8 cellular contexts compared by ENCODE assay signal in the genomic region with DNA sequence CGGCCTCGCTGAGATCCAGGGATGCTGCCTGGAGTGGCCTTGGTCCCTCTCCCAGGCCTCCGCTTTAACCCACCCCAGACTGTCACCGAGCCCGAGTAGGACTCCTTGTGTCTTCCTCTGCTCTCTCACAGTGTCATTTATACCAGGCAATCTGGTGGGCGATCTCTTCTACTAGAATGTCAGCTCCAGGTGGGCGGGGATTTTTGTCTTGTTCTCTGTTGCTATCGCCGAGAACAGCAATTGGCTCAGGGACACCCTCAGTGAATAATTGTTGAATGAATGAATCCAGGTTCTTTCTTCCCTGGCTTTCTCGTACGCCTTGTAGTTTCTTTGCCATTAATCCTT. TPM values are rescaled to one million over a fixed set of nuclear protein-coding genes. Genes with fewer than 3 reads are reported as not detected.
DNase-seq lines count a peak whose midpoint lies in the region; ATAC-seq and TF ChIP-seq lines count a peak whose summit lies in the region.

No MANE protein-coding gene starts in this region.

- peak overlapping the region; percentile 88 for H3K9ac ChIP-seq in HUES6 (ENCODE audit: low read length)

- POLR2A ChIA-PET in A673 (lab: Charles Lee; ENCODE audit: low non-redundant PET), result no interaction called here

- intact Hi-C loops in A673 (cut with micrococcal nuclease; ENCODE audit: unreplicated experiment), result no loop called here

- H3K36me3 ChIP-seq in A673 (ENCODE audit: insufficient read depth, low read length, poor library complexity, severe bottlenecking) (peaks cover 42% of the 10 kb centered on the region), HUES6 (ENCODE audit: control insufficient read depth, insufficient read depth, low read length) (peaks cover 43% of the 10 kb centered on the region)

- H3K27ac ChIP-seq in A673 (ENCODE audit: low read depth, low read length, poor library complexity, severe bottlenecking) (peak overlapping the region; percentile 89), HUES6 (ENCODE audit: low read depth, low read length) (peak overlapping the region; percentile 73; the same call in 1 of the 2 replicates)

- no peak for ATAC-seq in GM21717 (IDR thresholded peaks at IDR 0.05; ENCODE audit: unreplicated experiment)

- H3K4me3 ChIP-seq in A673 (ENCODE audit: low read depth, low read length, poor library complexity, severe bottlenecking), result peak overlapping the region; percentile 70
- peak overlapping the region; percentile 98 for H3K4me3 ChIP-seq in HUES6 (ENCODE audit: low read depth, low read length)
- H3K4me3 ChIP-seq in iPS-18c (ENCODE audit: insufficient read depth, low read depth, low read length), result peak overlapping the region; percentile 94

- CTCF ChIA-PET in A673 (lab: Charles Lee), result interaction anchor here (0.6 to 2.4 kb wide), 2 partner anchors 56 to 133 kb away, joined by 4 to 7 read pairs; no protein-coding TSS in a partner anchor

- H3K27me3 ChIP-seq in A673 (replicated peaks; ENCODE audit: insufficient read depth, low read depth, low read length, poor library complexity), result no peaks in the 10 kb centered on the region
- no peaks in the 10 kb centered on the region for H3K27me3 ChIP-seq in HUES6 (ENCODE audit: control insufficient read depth, insufficient read depth, low read length)

- H3K9me3 ChIP-seq in A673 (ENCODE audit: low read depth, low read length, poor library complexity, severe bottlenecking) (no peaks in the 10 kb centered on the region), HUES6 (ENCODE audit: control insufficient read depth, insufficient read depth, low read depth, low read length) (no peaks in the 10 kb centered on the region), iPS-18c (ENCODE audit: control insufficient read depth, insufficient read depth, low read length) (no peaks in the 10 kb centered on the region)

- TF ChIP-seq CTCF in A673 (conservative IDR thresholded peaks at IDR 0.05; ENCODE audit: low read depth, low read length), result no peak

- H3K4me1 ChIP-seq in A673 (ENCODE audit: insufficient read depth, low read length, poor library complexity, severe bottlenecking) (peaks cover 8% of the 10 kb centered on the region), HUES6 (ENCODE audit: control insufficient read depth, insufficient read depth, low read length) (peaks cover 11% of the 10 kb centered on the region)

- DNase-seq in A673 (ENCODE audit: low spot score) (peak; percentile 28), T1000 (lab: John Stamatoyannopoulos, UW) (no peak), NCI-H345 treated with DMSO at 0.1 percent for 48 hours (lab: John Stamatoyannopoulos, UW; ENCODE audit: unreplicated experiment) (no peak)
- DNase-seq in activated naive CD4-positive, alpha-beta T cell treated with anti-CD3 and anti-CD28 coated beads, Interleukin-2, amount 50 U/mL, for 16 hours, result peak; percentile 68
- peak; percentile 22 to 64 for DNase-seq in stimulated activated CD4-positive, alpha-beta T cell treated with anti-CD3 and anti-CD28 coated beads, Interleukin-2, amount 100 ng/mL, for 24 hours

- BruUV-seq in A673 (replicated peaks; lab: Mats Ljungman, UMichigan), result no TSS peak

RNA-seq across cellular contexts. Expression of a gene that starts 0.6 kb away (rescaled TPM):
- 77.7 and 91.0 TPM in 2 replicates for total RNA-seq in A673 (2021)

RNA-seq across cellular contexts. Expression of a gene that starts 0.8 kb away (rescaled TPM):
- total RNA-seq in A673 (2021), result 15.8 and 17.6 TPM in 2 replicates

RNA-seq across cellular contexts. Expression of a gene that starts 31.2 kb away (rescaled TPM):
- total RNA-seq in A673 (2021), result not detected in 2 replicates

RNA-seq across cellular contexts. Expression of a gene that starts 39.9 kb away (rescaled TPM):
- not detected in 2 replicates for total RNA-seq in A673 (2021)

Comparison
In these comparisons a context has a peak if more than half of its experiments do, and no peak if none do; other contexts are left out.
1. DNase-seq: peak in A673 (single experiment), activated naive CD4-positive, alpha-beta T cell treated with anti-CD3 and anti-CD28 coated beads, Interleukin-2, amount 50 U/mL, for 16 hours (single experiment) and stimulated activated CD4-positive, alpha-beta T cell treated with anti-CD3 and anti-CD28 coated beads, Interleukin-2, amount 100 ng/mL, for 24 hours (2 of 2); none in T1000 (single experiment) and NCI-H345 treated with DMSO at 0.1 percent for 48 hours (single experiment).
2. Peak in every context shown above with its lines, with median percentiles within 50 percentile points of each other: H3K4me3 ChIP-seq.